ENCODE assay signal across 8 cellular contexts in the genomic region with DNA sequence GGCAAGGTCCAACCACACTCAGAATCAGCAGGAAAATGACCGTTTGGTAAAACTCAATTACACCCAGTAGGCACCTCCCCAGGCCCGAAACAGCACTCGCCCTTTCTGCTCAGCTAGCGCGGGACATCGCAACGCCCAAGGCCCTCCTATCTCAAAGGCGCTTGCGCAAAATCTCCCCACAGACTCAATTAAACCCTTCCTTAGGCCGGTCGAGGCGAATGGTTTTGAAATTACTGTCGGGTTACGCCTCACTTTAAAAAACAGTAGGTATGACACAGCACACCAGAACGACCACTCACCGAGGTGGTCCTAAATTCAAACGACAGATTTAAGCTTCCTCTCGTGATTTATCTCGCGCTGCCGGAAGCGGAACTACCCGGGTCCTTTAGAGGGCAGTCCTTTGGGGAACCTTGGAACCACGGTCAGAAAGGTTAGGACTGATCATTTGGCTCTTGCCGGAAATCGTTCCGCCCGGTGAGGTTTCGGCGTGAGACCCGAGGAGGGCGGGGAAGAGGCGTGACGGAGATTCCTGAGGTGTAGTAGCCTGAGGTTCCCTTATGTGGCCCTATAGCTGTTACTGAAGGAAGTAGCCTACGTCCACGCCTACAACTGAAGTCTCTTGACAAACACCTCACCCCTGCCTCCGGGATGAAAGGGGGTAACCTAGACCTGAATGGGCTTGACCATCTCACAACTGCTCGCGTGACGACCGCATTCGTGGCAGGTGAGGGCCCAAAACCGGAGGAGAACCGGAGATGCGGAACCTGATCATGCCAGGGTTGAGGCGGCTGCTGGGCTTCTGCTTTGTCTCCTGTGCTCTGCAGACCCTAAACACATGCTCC. TPM values are rescaled to one million over a fixed set of nuclear protein-coding genes. Genes with fewer than 3 reads are reported as not detected.
A peak's percentile ranks its signal among the peaks of the same experiment; 100 is the strongest.
DNase-seq lines count a peak whose midpoint lies in the region; ATAC-seq and TF ChIP-seq lines count a peak whose summit lies in the region.

TSS of gene GIN1 (minus strand) at position 374 of the 842 bp plus-strand sequence. CDS start 11,431 bp downstream, outside the sequence.
TSS of gene PPIP5K2 (plus strand) at position 537 of the 842 bp plus-strand sequence. CDS start 9,289 bp downstream, outside the sequence.

- H3K9me3 ChIP-seq in mucosa of descending colon, result no peaks in the 10 kb centered on the region

- no peaks in the 10 kb centered on the region for H3K27me3 Mint-ChIP-seq in IgD-negative memory B cell

- TF ChIP-seq CTCF in mucosa of descending colon (IDR thresholded peaks at IDR 0.05), result no peak

- peak; percentile 91 for ATAC-seq in GM21529 (IDR thresholded peaks at IDR 0.05; ENCODE audit: unreplicated experiment)
- peak; percentile 96 for ATAC-seq in mucosa of descending colon

- peak within 1 kb of the TSS; percentile 61 for H3K4me3 ChIP-seq in mucosa of descending colon

- peaks cover 15 to 37% (median 31%) of the 10 kb centered on the region in 3 donors for H3K4me1 Mint-ChIP-seq in IgD-negative memory B cell

- peak within 1 kb of the TSS; percentile 94 for H3K27ac ChIP-seq in epithelial cell of prostate

- peak within 1 kb of the TSS; percentile 94 to 100 (median 98) for H3K4me3 Mint-ChIP-seq in IgD-negative memory B cell

- H3K27ac Mint-ChIP-seq in IgD-negative memory B cell, result peak within 1 kb of the TSS; percentile 91 to 100 (median 99)

- intact Hi-C loops in mucosa of descending colon (cut with DNase I, micrococcal nuclease), result no loop called here

- H3K9me3 Mint-ChIP-seq in IgD-negative memory B cell, result no peaks in the 10 kb centered on the region

- H3K4me1 ChIP-seq in mucosa of descending colon (ENCODE audit: low read depth), result no peaks in the 10 kb centered on the region

- H3K36me3 Mint-ChIP-seq in IgD-negative memory B cell, result peaks cover 2% of the 10 kb centered on the region

- peak; percentile 94 for DNase-seq in DMS114 treated with DMSO at 0.1 percent for 48 hours (lab: John Stamatoyannopoulos, UW; ENCODE audit: unreplicated experiment)
- DNase-seq in OCI-M2 (lab: John Stamatoyannopoulos, UW; ENCODE audit: unreplicated experiment), result peak; percentile 81
- peak; percentile 93 for DNase-seq in activated T-cell treated with anti-CD3 and anti-CD28 coated beads for 48 hours (ENCODE audit: low read depth)
- DNase-seq in epithelial cell of prostate (ENCODE audit: low read depth, low spot score), result peak; percentile 93
- peak; percentile 97 to 99 (median 99) for DNase-seq in mucosa of descending colon
- peak; percentile 94 for DNase-seq in stimulated activated CD8-positive, alpha-beta memory T cell treated with anti-CD3 and anti-CD28 coated beads, Interleukin-4, amount 100 ng/mL, for 24 hours (ENCODE audit: low read depth)

- H3K36me3 ChIP-seq in mucosa of descending colon (ENCODE audit: low read depth), result no peaks in the 10 kb centered on the region

RNA-seq across cellular contexts. Expression of gene GIN1, which starts in this region (rescaled TPM):
- polyA plus RNA-seq in IgD-negative memory B cell, result 7.9 TPM
- total RNA-seq in mucosa of descending colon, result 1 to 10 TPM; 6.7 to 9.1 (median 6.9) TPM

RNA-seq across cellular contexts. Expression of gene PPIP5K2, which starts in this region (rescaled TPM):
- 25.9 TPM for polyA plus RNA-seq in IgD-negative memory B cell
- total RNA-seq in mucosa of descending colon, result 10 to 100 TPM; 59.0 to 90.6 (median 77.6) TPM

Comparison
In these comparisons a context has a peak if more than half of its experiments do, and no peak if none do; other contexts are left out.
1. Peak in every context shown above with its lines: DNase-seq, ATAC-seq, H3K4me3 ChIP-seq and H3K27ac ChIP-seq.